ENCODE assay signal across 10 cellular contexts in the genomic region with DNA sequence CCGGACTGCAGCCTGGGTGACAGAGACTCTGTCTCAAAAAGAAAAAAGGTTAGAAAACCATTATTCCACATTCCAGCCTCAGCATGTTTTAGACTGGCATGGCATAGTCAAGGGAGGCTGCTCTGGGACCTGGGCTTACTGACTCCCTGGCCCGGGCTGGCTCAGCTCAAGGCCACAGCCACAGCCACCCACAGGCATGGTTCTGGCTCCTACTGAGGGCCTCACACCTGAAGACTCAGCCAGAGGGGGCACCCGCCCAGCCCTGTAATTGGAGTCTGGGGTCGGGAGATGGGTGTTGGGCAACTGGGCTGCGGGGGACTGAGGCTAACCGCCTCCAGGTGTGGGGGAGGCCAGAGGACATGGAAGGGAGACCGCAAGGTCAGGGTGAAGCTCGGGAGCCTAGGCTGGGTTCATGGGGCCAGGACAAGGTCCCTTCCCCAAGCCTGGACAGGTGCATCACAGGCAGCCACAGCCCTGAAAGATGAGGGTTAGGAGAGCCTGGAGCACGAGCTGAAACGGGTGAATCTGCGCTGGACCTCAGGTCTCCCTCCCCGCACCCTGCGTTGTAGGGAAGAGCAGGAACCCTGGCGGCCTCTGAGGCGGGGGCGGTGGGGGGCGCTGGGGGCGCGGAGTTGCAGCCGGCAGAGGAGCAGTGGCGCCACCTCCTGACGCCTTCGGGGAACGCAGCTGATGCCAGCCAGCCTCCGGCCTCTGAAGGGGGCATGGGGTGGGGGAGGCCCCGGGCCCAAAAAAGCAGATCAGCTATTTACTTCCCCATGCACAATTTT.
DNase-seq lines count a peak whose midpoint lies in the region; ATAC-seq and TF ChIP-seq lines count a peak whose summit lies in the region.
"Had no signal": no experiment of that assay in that cellular context is flagged by ENCODE, and none has a peak within 500 bp of the region (broad histone marks: within the 10 kb centered on the region; RNA-seq: fewer than 3 reads in every experiment).

No MANE protein-coding gene starts in this region.

- H3K4me1 ChIP-seq in aorta (ENCODE audit: control insufficient read depth in 1 of 2, insufficient read depth in 2 of 2, low read length in 2 of 2), result no peaks in the 10 kb centered on the region

- H3K27me3 Mint-ChIP-seq in activated CD4-positive, alpha-beta T cell treated with anti-CD3 and anti-CD28 coated beads for 36 hours, result peaks cover 23% of the 10 kb centered on the region
- peaks cover 5% of the 10 kb centered on the region for H3K27me3 Mint-ChIP-seq in activated CD4-positive, alpha-beta T cell treated with anti-CD3 and anti-CD28 coated beads, Interleukin-2, amount 10 ng/mL, durations not matched to agents 7 days and 5 days
- H3K27me3 Mint-ChIP-seq in progenitor cell of endocrine pancreas, result peaks cover 15% of the 10 kb centered on the region

- H3K9me3 ChIP-seq in aorta (ENCODE audit: control insufficient read depth, low read length), result peaks cover 7% of the 10 kb centered on the region

- H3K36me3 ChIP-seq in aorta (ENCODE audit: control insufficient read depth in 1 of 2, insufficient read depth in 2 of 2, low read length in 1 of 2), result no peaks in the 10 kb centered on the region

- intact Hi-C loops in activated CD4-positive, alpha-beta T cell treated with anti-CD3 and anti-CD28 coated beads for 36 hours (cut with DNase I, micrococcal nuclease), result no loop called here
- intact Hi-C loops in aorta (cut with DNase I), result no loop called here

- peak; percentile 42 for DNase-seq in activated CD4-positive, alpha-beta T cell treated with anti-CD3 and anti-CD28 coated beads for 36 hours
- no peak for DNase-seq in activated CD4-positive, alpha-beta T cell treated with anti-CD3 and anti-CD28 coated beads, Interleukin-2, amount 10 ng/mL, durations not matched to agents 7 days and 5 days
- no peak for DNase-seq in HFF-Myc (ENCODE audit: extremely low read depth, low read depth)
- no peak for DNase-seq in epithelial cell of esophagus (ENCODE audit: low read depth)
- no peak for DNase-seq in progenitor cell of endocrine pancreas (ENCODE audit: low spot score, unreplicated experiment)
- no peak for DNase-seq in aorta
- DNase-seq in OCI-M2 (lab: John Stamatoyannopoulos, UW; ENCODE audit: unreplicated experiment), result no peak
- DNase-seq: activated B cell treated with CpG ODN at 0.5 μM for 24 hours, NCI-H524 treated with DMSO at 0.1 percent for 48 hours had no signal

- H3K4me3 Mint-ChIP-seq in activated CD4-positive, alpha-beta T cell treated with anti-CD3 and anti-CD28 coated beads for 36 hours, result no peak overlapping the region
- no peak overlapping the region for H3K4me3 Mint-ChIP-seq in activated CD4-positive, alpha-beta T cell treated with anti-CD3 and anti-CD28 coated beads, Interleukin-2, amount 10 ng/mL, durations not matched to agents 7 days and 5 days
- H3K4me3 Mint-ChIP-seq in progenitor cell of endocrine pancreas (ENCODE audit: low read depth), result no peak overlapping the region
- H3K4me3 Mint-ChIP-seq: activated B cell treated with CpG ODN at 0.5 μM for 24 hours had no signal

- H3K27ac Mint-ChIP-seq in activated CD4-positive, alpha-beta T cell treated with anti-CD3 and anti-CD28 coated beads for 36 hours, result no peak overlapping the region
- no peak overlapping the region for H3K27ac Mint-ChIP-seq in activated CD4-positive, alpha-beta T cell treated with anti-CD3 and anti-CD28 coated beads, Interleukin-2, amount 10 ng/mL, durations not matched to agents 7 days and 5 days
- H3K27ac Mint-ChIP-seq in progenitor cell of endocrine pancreas, result no peak overlapping the region
- H3K27ac Mint-ChIP-seq: activated B cell treated with CpG ODN at 0.5 μM for 24 hours had no signal

- whole genome bisulfite sequencing in aorta, 2 donors, result 31 to 35% methylated on average over 25 to 26 of the region's 26 CpGs

- peaks cover 3% of the 10 kb centered on the region for H3K4me1 Mint-ChIP-seq in activated CD4-positive, alpha-beta T cell treated with anti-CD3 and anti-CD28 coated beads for 36 hours
- H3K4me1 Mint-ChIP-seq in activated CD4-positive, alpha-beta T cell treated with anti-CD3 and anti-CD28 coated beads, Interleukin-2, amount 10 ng/mL, durations not matched to agents 7 days and 5 days, result no peaks in the 10 kb centered on the region
- no peaks in the 10 kb centered on the region for H3K4me1 Mint-ChIP-seq in progenitor cell of endocrine pancreas (ENCODE audit: low read depth)
- H3K4me1 Mint-ChIP-seq: activated B cell treated with CpG ODN at 0.5 μM for 24 hours had no signal

- ATAC-seq in activated CD4-positive, alpha-beta T cell treated with anti-CD3 and anti-CD28 coated beads for 36 hours, result no peak
- no peak for ATAC-seq in GM19463 (IDR thresholded peaks at IDR 0.05; ENCODE audit: unreplicated experiment)
- no peak for ATAC-seq in aorta (ENCODE audit: low FRiP score)

- H3K9me3 Mint-ChIP-seq in activated CD4-positive, alpha-beta T cell treated with anti-CD3 and anti-CD28 coated beads for 36 hours (ENCODE audit: low read depth), result no peaks in the 10 kb centered on the region
- no peaks in the 10 kb centered on the region for H3K9me3 Mint-ChIP-seq in activated CD4-positive, alpha-beta T cell treated with anti-CD3 and anti-CD28 coated beads, Interleukin-2, amount 10 ng/mL, durations not matched to agents 7 days and 5 days
- no peaks in the 10 kb centered on the region for H3K9me3 Mint-ChIP-seq in progenitor cell of endocrine pancreas (ENCODE audit: low read depth)

- peak; percentile 47 for TF ChIP-seq CTCF in HFF-Myc (IDR thresholded peaks at IDR 0.05; ENCODE audit: low read depth, low read length, missing control alignments)
- TF ChIP-seq CTCF in epithelial cell of esophagus (IDR thresholded peaks at IDR 0.05; ENCODE audit: insufficient read depth, low read depth, low read length, missing control alignments), result peak; percentile 3
- TF ChIP-seq CTCF in progenitor cell of endocrine pancreas (IDR thresholded peaks at IDR 0.05; ENCODE audit: unreplicated experiment), result peak; percentile 65

- no peak overlapping the region for H3K4me3 ChIP-seq in HFF-Myc (replicated peaks; ENCODE audit: low read depth, low read length)
- no peak overlapping the region for H3K4me3 ChIP-seq in epithelial cell of esophagus (ENCODE audit: low read length)
- no peak overlapping the region for H3K4me3 ChIP-seq in aorta (ENCODE audit: low read length in 2 of 2)

- POLR2A ChIA-PET in activated CD4-positive, alpha-beta T cell treated with anti-CD3 and anti-CD28 coated beads for 36 hours (lab: Charles Lee), result no interaction called here
- POLR2A ChIA-PET in activated CD4-positive, alpha-beta T cell treated with anti-CD3 and anti-CD28 coated beads, Interleukin-2, amount 10 ng/mL, durations not matched to agents 7 days and 5 days (lab: Charles Lee), result no interaction called here

- H3K36me3 Mint-ChIP-seq in activated CD4-positive, alpha-beta T cell treated with anti-CD3 and anti-CD28 coated beads for 36 hours (ENCODE audit: low read depth), result no peaks in the 10 kb centered on the region
- no peaks in the 10 kb centered on the region for H3K36me3 Mint-ChIP-seq in activated CD4-positive, alpha-beta T cell treated with anti-CD3 and anti-CD28 coated beads, Interleukin-2, amount 10 ng/mL, durations not matched to agents 7 days and 5 days (ENCODE audit: low read depth)
- H3K36me3 Mint-ChIP-seq in progenitor cell of endocrine pancreas (ENCODE audit: insufficient read depth), result no peaks in the 10 kb centered on the region

- no peak overlapping the region for H3K27ac ChIP-seq in aorta (ENCODE audit: low read depth in 1 of 2, low read length in 2 of 2)

- H3K27me3 ChIP-seq in aorta (ENCODE audit: control insufficient read depth in 1 of 2, insufficient read depth in 2 of 2, low read length in 1 of 2), result peaks cover 0 to 2% of the 10 kb centered on the region in 2 donors

- CTCF ChIA-PET in activated CD4-positive, alpha-beta T cell treated with anti-CD3 and anti-CD28 coated beads for 36 hours (lab: Charles Lee), result interaction anchor here (0.7 to 1.8 kb wide), 2 partner anchors 10 to 1060 kb away, joined by 3 to 9 read pairs; no protein-coding TSS in a partner anchor
- CTCF ChIA-PET in activated CD4-positive, alpha-beta T cell treated with anti-CD3 and anti-CD28 coated beads, Interleukin-2, amount 10 ng/mL, durations not matched to agents 7 days and 5 days (lab: Charles Lee), result no interaction called here

Comparison
In these comparisons a context has a peak if more than half of its experiments do, and no peak if none do; other contexts are left out.
1. CTCF ChIP-seq: peak in every context shown above with its lines; median percentile 65 in progenitor cell of endocrine pancreas; 47 in HFF-Myc; 3 in epithelial cell of esophagus.